In genomic region chr6:36788768-36789167, GRCh38 we compare ENCODE assay signal across 18 cellular contexts. TPM values are rescaled to one million over a fixed set of nuclear protein-coding genes. Genes with fewer than 3 reads are reported as not detected.
DNase-seq lines count a peak whose midpoint lies in the region; ATAC-seq, FAIRE-seq and TF ChIP-seq lines count a peak whose summit lies in the region.
"Had no signal": no experiment of that assay in that cellular context is flagged by ENCODE, and none has a peak within 500 bp of the region (broad histone marks: within the 10 kb centered on the region; RNA-seq: fewer than 3 reads in every experiment).

No MANE protein-coding gene starts in this region.

- H3K4me1 ChIP-seq in mammary epithelial cell (ENCODE audit: insufficient read depth, low read length), result no peaks in the 10 kb centered on the region
- H3K4me1 ChIP-seq: psoas muscle had no signal

- no TSS peak for BruUV-seq in mammary epithelial cell (replicated peaks; lab: Mats Ljungman, UMichigan)
- no TSS peak for BruUV-seq in MCF 10A (replicated peaks; lab: Mats Ljungman, UMichigan)

- no peak overlapping the region for H3K4me2 ChIP-seq in mammary epithelial cell (ENCODE audit: insufficient read depth, low read depth, low read length)

- H4K20me1 ChIP-seq in mammary epithelial cell (ENCODE audit: insufficient read depth, low read length), result no peaks in the 10 kb centered on the region

- 0% methylated on average over 4 of the region's 4 CpGs for WGBS in mammary epithelial cell (ENCODE audit: low coverage, missing lambda C conversion rate)

- H3K9me3 Mint-ChIP-seq in MCF 10A (ENCODE audit: unreplicated experiment) (no peaks in the 10 kb centered on the region), WTC11 (peaks cover 4% of the 10 kb centered on the region; the same call in 1 of the 2 replicates), type B pancreatic cell (no peaks in the 10 kb centered on the region)
- H3K9me3 Mint-ChIP-seq: activated T-cell treated with anti-CD3 and anti-CD28 coated beads, Interleukin-2, amount 50 U/mL, for 72 hours had no signal

- no peak for TF ChIP-seq CTCF in mammary epithelial cell (conservative IDR thresholded peaks at IDR 0.05 in 1 of 2, IDR thresholded peaks at IDR 0.05 in 1 of 2; ENCODE audit: extremely low read depth in 1 of 2, insufficient read depth in 1 of 2, low read depth in 1 of 2, low read length in 2 of 2)
- no peak for TF ChIP-seq CTCF in MCF 10A (IDR thresholded peaks at IDR 0.05; ENCODE audit: unreplicated experiment)
- no peak for TF ChIP-seq CTCF in WTC11 (IDR thresholded peaks at IDR 0.05)
- no peak for TF ChIP-seq CTCF in foreskin fibroblast (IDR thresholded peaks at IDR 0.05; ENCODE audit: low read depth, low read length)
- no peak for TF ChIP-seq CTCF in type B pancreatic cell (conservative IDR thresholded peaks at IDR 0.05)

- dilution Hi-C loops in mammary epithelial cell (cut with HindIII; ENCODE audit: low sequenced_read_pairs), result no loop called here

- H3K79me2 ChIP-seq in mammary epithelial cell (ENCODE audit: insufficient read depth, low read length), result no peaks in the 10 kb centered on the region

- H3K4me3 Mint-ChIP-seq in MCF 10A (ENCODE audit: unreplicated experiment) (no peak overlapping the region), WTC11 (no peak overlapping the region), type B pancreatic cell (no peak overlapping the region)
- H3K4me3 Mint-ChIP-seq: activated T-cell treated with anti-CD3 and anti-CD28 coated beads, Interleukin-2, amount 50 U/mL, for 72 hours; B cell had no signal

- ATAC-seq in WTC11, result no peak
- no peak for ATAC-seq in GM19452 (IDR thresholded peaks at IDR 0.05; ENCODE audit: unreplicated experiment)
- ATAC-seq: GM12878, psoas muscle had no signal

- peaks cover 2% of the 10 kb centered on the region for H3K27me3 ChIP-seq in mammary epithelial cell (ENCODE audit: insufficient read depth, low read length)
- H3K27me3 ChIP-seq: uterus had no signal

- H3K36me3 ChIP-seq in mammary epithelial cell (ENCODE audit: insufficient read depth, low read length), result no peaks in the 10 kb centered on the region
- H3K36me3 ChIP-seq: uterus had no signal

- POLR2A ChIA-PET in MCF 10A (lab: Yijun Ruan, JAX), result no interaction called here
- POLR2A ChIA-PET in WTC11 (lab: Charles Lee), result interaction anchor here (0.7 kb wide), 1 partner anchor 30 kb away, joined by 3 read pairs; no protein-coding TSS in a partner anchor

- no peak for FAIRE-seq in GM19239 (lab: Jason Lieb, UNC)
- FAIRE-seq: GM12878, islet of Langerhans had no signal

- no peak overlapping the region for H3K27ac Mint-ChIP-seq in MCF 10A (ENCODE audit: low read depth, unreplicated experiment)
- H3K27ac Mint-ChIP-seq in WTC11, result 0 out of 2 replicates have a peak overlapping the region, but pooled peaks have one; percentile 65
- peak overlapping the region; percentile 37 for H3K27ac Mint-ChIP-seq in type B pancreatic cell
- H3K27ac Mint-ChIP-seq: activated T-cell treated with anti-CD3 and anti-CD28 coated beads, Interleukin-2, amount 50 U/mL, for 72 hours; B cell had no signal

- H3K27me3 Mint-ChIP-seq in MCF 10A (ENCODE audit: insufficient read depth, unreplicated experiment), result peaks cover 43% of the 10 kb centered on the region
- H3K27me3 Mint-ChIP-seq in WTC11 (ENCODE audit: low read depth), result no peaks in the 10 kb centered on the region
- peaks cover 4% of the 10 kb centered on the region for H3K27me3 Mint-ChIP-seq in type B pancreatic cell

- no peak overlapping the region for H3K9ac ChIP-seq in mammary epithelial cell (ENCODE audit: insufficient read depth, low read length)

- H3K4me1 Mint-ChIP-seq in MCF 10A (ENCODE audit: insufficient read depth, unreplicated experiment) (no peaks in the 10 kb centered on the region), WTC11 (peaks cover 40% of the 10 kb centered on the region), type B pancreatic cell (ENCODE audit: unreplicated experiment) (peaks cover 12% of the 10 kb centered on the region)
- H3K4me1 Mint-ChIP-seq: B cell had no signal

- CTCF ChIA-PET in mammary epithelial cell (lab: Charles Lee; ENCODE audit: low non-redundant PET), result no interaction called here
- CTCF ChIA-PET in MCF 10A (lab: Yijun Ruan, JAX), result interaction anchor here (0.6 to 1.0 kb wide), 2 partner anchors 8 to 21 kb away, joined by 3 to 4 read pairs; no protein-coding TSS in a partner anchor
- CTCF ChIA-PET in WTC11 (lab: Charles Lee), result interaction anchor here (0.5 to 17.0 kb wide), 10 partner anchors 10 to 229 kb away, joined by 3 to 454 read pairs (median 3); no protein-coding TSS in a partner anchor

- H3K4me3 ChIP-seq in mammary epithelial cell (replicated peaks in 1 of 3; ENCODE audit: insufficient read depth in 1 of 3, low read depth in 2 of 3, low read length in 3 of 3) (no peak overlapping the region), foreskin fibroblast (ENCODE audit: low read depth in 1 of 2, low read length in 2 of 2) (no peak overlapping the region)
- H3K4me3 ChIP-seq: GM12878, psoas muscle, uterus had no signal

- DNase-seq in mammary epithelial cell (peak; percentile 20), MCF 10A (ENCODE audit: unreplicated experiment) (no peak), WTC11 (ENCODE audit: low spot score) (no peak), foreskin fibroblast (peak; percentile 21 to 60), type B pancreatic cell (ENCODE audit: extremely low spot score, unreplicated experiment) (no peak), GM19239 (ENCODE audit: insufficient read length, low spot score) (no peak), NCI-H146 treated with DMSO at 0.1 percent for 48 hours (lab: John Stamatoyannopoulos, UW; ENCODE audit: unreplicated experiment) (no peak)
- DNase-seq: activated T-cell treated with anti-CD3 and anti-CD28 coated beads, Interleukin-2, amount 50 U/mL, for 72 hours; DMS79 treated with DMSO at 0.1 percent for 48 hours; NCI-H187; NCI-H748 treated with DMSO at 0.1 percent for 48 hours; psoas muscle; SHP77 treated with DMSO at 0.1 percent for 48 hours; uterus had no signal

- no peak overlapping the region for H2AFZ ChIP-seq in mammary epithelial cell (ENCODE audit: low read depth, low read length)

- H3K9me3 ChIP-seq in mammary epithelial cell (replicated peaks; ENCODE audit: insufficient read depth, low read length), result no peaks in the 10 kb centered on the region
- H3K9me3 ChIP-seq: psoas muscle, uterus had no signal

- in situ Hi-C loops in mammary epithelial cell (cut with MboI; ENCODE audit: low sequenced_read_pairs in 2 of 2), result no loop called here

- H3K36me3 Mint-ChIP-seq in MCF 10A (ENCODE audit: insufficient read depth, unreplicated experiment), result no peaks in the 10 kb centered on the region
- no peaks in the 10 kb centered on the region for H3K36me3 Mint-ChIP-seq in WTC11
- H3K36me3 Mint-ChIP-seq in type B pancreatic cell, result no peaks in the 10 kb centered on the region

- no peak overlapping the region for H3K27ac ChIP-seq in mammary epithelial cell (ENCODE audit: insufficient read depth, low read depth, low read length)
- H3K27ac ChIP-seq: psoas muscle had no signal

- intact Hi-C loops in mammary epithelial cell (cut with micrococcal nuclease), result no loop called here
- intact Hi-C loops in MCF 10A (cut with micrococcal nuclease), result no loop called here

TF ChIP-seq in WTC11, 78 proteins besides CTCF, POLR2A, EP300 and RAD21 (continues in another document):
- TF ChIP-seq E2F1 (CRISPR knock-in tag; IDR thresholded peaks at IDR 0.05), result no peak
- no peak for TF ChIP-seq JAZF1 (CRISPR knock-in tag; IDR thresholded peaks at IDR 0.05)
- TF ChIP-seq OVOL2 (CRISPR knock-in tag; IDR thresholded peaks at IDR 0.05; ENCODE audit: borderline replicate concordance), result no peak
- no peak for TF ChIP-seq RORB (CRISPR knock-in tag; IDR thresholded peaks at IDR 0.05)
- no peak for TF ChIP-seq ETV6 (CRISPR knock-in tag; IDR thresholded peaks at IDR 0.05)
- TF ChIP-seq FOXP1 (CRISPR knock-in tag; IDR thresholded peaks at IDR 0.05; ENCODE audit: borderline replicate concordance), result no peak
- TF ChIP-seq ZNF121 (CRISPR knock-in tag; IDR thresholded peaks at IDR 0.05), result no peak
- TF ChIP-seq ZNF512 (CRISPR knock-in tag; IDR thresholded peaks at IDR 0.05; ENCODE audit: borderline replicate concordance), result no peak
- TF ChIP-seq SMAD3 (CRISPR knock-in tag; IDR thresholded peaks at IDR 0.05; ENCODE audit: borderline replicate concordance), result no peak

RNA-seq across cellular contexts. Expression of gene CPNE5, which starts 50.5 kb away (rescaled TPM):
- under 1 TPM in 1 of 2 donors, not detected in 1; 0.31 TPM for total RNA-seq in mammary epithelial cell
- polyA plus RNA-seq in mammary epithelial cell, result 0.10 TPM
- polyA minus RNA-seq in mammary epithelial cell, result not detected
- not detected in 2 replicates for total RNA-seq in MCF 10A (2022)
- 0.44 to 0.71 TPM (median 0.48 TPM) in 3 replicates for total RNA-seq in WTC11 (2021)
- 0.14 and 0.72 TPM in 2 replicates for total RNA-seq in type B pancreatic cell (ENCODE audit: low replicate concordance)

Comparison
In these comparisons a context has a peak if more than half of its experiments do, and no peak if none do; other contexts are left out.
1. DNase-seq: peak in mammary epithelial cell (single experiment) and foreskin fibroblast (2 of 2); none in MCF 10A (single experiment), WTC11 (single experiment), type B pancreatic cell (single experiment), GM19239 (single experiment) and NCI-H146 treated with DMSO at 0.1 percent for 48 hours (single experiment).